Comparison of ENCODE assay signal across 8 cellular contexts in genomic region chr19:38862321-38863059, GRCh38. TPM values are rescaled to one million over a fixed set of nuclear protein-coding genes. Genes with fewer than 3 reads are reported as not detected.
DNase-seq lines count a peak whose midpoint lies in the region; ATAC-seq, FAIRE-seq and TF ChIP-seq lines count a peak whose summit lies in the region.

No MANE protein-coding gene starts in this region.

- H3K4me2 ChIP-seq in A549, result no peak overlapping the region

- peaks cover 46 to 50% of the 10 kb centered on the region in 2 donors for H3K4me1 Mint-ChIP-seq in immature natural killer cell
- H3K4me1 Mint-ChIP-seq in activated CD8-positive, alpha-beta memory T cell treated with anti-CD3 and anti-CD28 coated beads, Interleukin-2, amount 10 ng/mL, durations not matched to agents 7 days and 5 days, result peaks cover 41% of the 10 kb centered on the region

- no peak for FAIRE-seq in A549 (lab: Jason Lieb, UNC)
- no peak for FAIRE-seq in GM12891 (lab: Jason Lieb, UNC)

- H3K4me1 ChIP-seq in A549 (peaks cover 28% of the 10 kb centered on the region), Peyer's patch (peaks cover 3 to 33% (median 18%) of the 10 kb centered on the region in 4 donors), ascending aorta (no peaks in the 10 kb centered on the region)

- TF ChIP-seq EP300 in A549 (IDR thresholded peaks at IDR 0.05), result no peak

- no peaks in the 10 kb centered on the region for H3K36me3 Mint-ChIP-seq in immature natural killer cell
- peaks cover 16% of the 10 kb centered on the region for H3K36me3 Mint-ChIP-seq in activated CD8-positive, alpha-beta memory T cell treated with anti-CD3 and anti-CD28 coated beads, Interleukin-2, amount 10 ng/mL, durations not matched to agents 7 days and 5 days

- H3K4me3 Mint-ChIP-seq in immature natural killer cell, result peak overlapping the region in 1 of 5 donors; percentile 58
- H3K4me3 Mint-ChIP-seq in activated CD8-positive, alpha-beta memory T cell treated with anti-CD3 and anti-CD28 coated beads, Interleukin-2, amount 10 ng/mL, durations not matched to agents 7 days and 5 days, result no peak overlapping the region

- H3K9me3 ChIP-seq in A549 (no peaks in the 10 kb centered on the region), Peyer's patch (no peaks in the 10 kb centered on the region), ascending aorta (no peaks in the 10 kb centered on the region)

- 69% methylated on average over 10 of the region's 10 CpGs for WGBS in A549 (ENCODE audit: missing lambda C conversion rate)

- intact Hi-C loops in ascending aorta (cut with DNase I), result no loop called here

- ATAC-seq in A549, result peak; percentile 49 to 51; a peak in 4 of 6 replicates
- no peak for ATAC-seq in activated CD8-positive, alpha-beta memory T cell treated with anti-CD3 and anti-CD28 coated beads, Interleukin-2, amount 10 ng/mL, durations not matched to agents 7 days and 5 days

- H3K4me3 ChIP-seq in A549, result no peak overlapping the region
- H3K4me3 ChIP-seq in Peyer's patch, result no peak overlapping the region
- H3K4me3 ChIP-seq in ascending aorta, result no peak overlapping the region

- H3K36me3 ChIP-seq in Peyer's patch (no peaks in the 10 kb centered on the region), ascending aorta (no peaks in the 10 kb centered on the region)

- no peaks in the 10 kb centered on the region for H3K9me3 Mint-ChIP-seq in immature natural killer cell
- H3K9me3 Mint-ChIP-seq in activated CD8-positive, alpha-beta memory T cell treated with anti-CD3 and anti-CD28 coated beads, Interleukin-2, amount 10 ng/mL, durations not matched to agents 7 days and 5 days (ENCODE audit: low read depth), result no peaks in the 10 kb centered on the region

- TF ChIP-seq CTCF in A549 (IDR thresholded peaks at IDR 0.05) (no peak), Peyer's patch (IDR thresholded peaks at IDR 0.05) (no peak), ascending aorta (IDR thresholded peaks at IDR 0.05) (no peak)

- TF ChIP-seq RAD21 in A549 (conservative IDR thresholded peaks at IDR 0.05 in 1 of 2, IDR thresholded peaks at IDR 0.05 in 1 of 2), result no peak

- peak overlapping the region; percentile 16 to 42; a peak in 5 of 6 replicates for H3K27ac ChIP-seq in A549
- H3K27ac ChIP-seq in Peyer's patch, result peak overlapping the region; percentile 40 to 57 (median 48)
- H3K27ac ChIP-seq in ascending aorta, result no peak overlapping the region

- peaks cover 18 to 24% (median 20%) of the 10 kb centered on the region in 3 donors for H3K27me3 Mint-ChIP-seq in immature natural killer cell (ENCODE audit: low read depth in 3 of 3)
- no peaks in the 10 kb centered on the region for H3K27me3 Mint-ChIP-seq in activated CD8-positive, alpha-beta memory T cell treated with anti-CD3 and anti-CD28 coated beads, Interleukin-2, amount 10 ng/mL, durations not matched to agents 7 days and 5 days

- H3K27me3 ChIP-seq in Peyer's patch (no peaks in the 10 kb centered on the region), ascending aorta (no peaks in the 10 kb centered on the region)

- peak in 1 of 2 experiments; percentile 79 for DNase-seq in A549 (ENCODE audit: low read depth in 1 of 2, low spot score in 1 of 2)
- peak; percentile 76 for DNase-seq in LoVo (ENCODE audit: low spot score)
- DNase-seq in Peyer's patch, result peak in 1 of 3 donors; percentile 70
- no peak for DNase-seq in immature natural killer cell
- DNase-seq in activated CD8-positive, alpha-beta memory T cell treated with anti-CD3 and anti-CD28 coated beads, Interleukin-2, amount 10 ng/mL, durations not matched to agents 7 days and 5 days, result no peak
- DNase-seq in ascending aorta (ENCODE audit: low spot score in 2 of 2), result no peak
- DNase-seq in GM12891 (ENCODE audit: insufficient read length, low spot score), result no peak
- DNase-seq in medulla oblongata (ENCODE audit: extremely low spot score), result no peak

- peak overlapping the region in 4 of 6 donors; percentile 63 to 79 (median 76) for H3K27ac Mint-ChIP-seq in immature natural killer cell
- H3K27ac Mint-ChIP-seq in activated CD8-positive, alpha-beta memory T cell treated with anti-CD3 and anti-CD28 coated beads, Interleukin-2, amount 10 ng/mL, durations not matched to agents 7 days and 5 days, result no peak overlapping the region

- POLR2A ChIA-PET in A549 (lab: Yijun Ruan, JAX), result interaction anchor here (1.0 to 2.7 kb wide), 3 partner anchors 10 to 68 kb away, joined by 3 to 26 read pairs (median 4); partner anchors contain the start of genes HNRNPL and MRPS12

- TF ChIP-seq POLR2A in A549 (IDR thresholded peaks at IDR 0.05; ENCODE audit: low read length) (no peak), Peyer's patch (IDR thresholded peaks at IDR 0.05) (no peak), GM12891 (IDR thresholded peaks at IDR 0.05; ENCODE audit: low read depth, low read length) (no peak)

- CTCF ChIA-PET in A549 (lab: Yijun Ruan, JAX), result interaction anchor here (0.8 to 24.7 kb wide), 9 partner anchors 10 to 460 kb away, joined by 3 to 652 read pairs (median 4); partner anchors contain the start of genes FAM98C, FBXO17, MRPS12 and RINL
- CTCF ChIA-PET in activated CD8-positive, alpha-beta memory T cell treated with anti-CD3 and anti-CD28 coated beads, Interleukin-2, amount 10 ng/mL, durations not matched to agents 7 days and 5 days (lab: Charles Lee), result interaction anchor here (1.4 to 2.9 kb wide), 4 partner anchors 9 to 31 kb away, joined by 6 to 9 read pairs (median 8); partner anchors contain the start of gene ECH1

TF ChIP-seq in A549, 52 proteins besides CTCF, POLR2A, EP300 and RAD21 (continues in another document):
- TF ChIP-seq CEBPB (IDR thresholded peaks at IDR 0.05), result no peak

TF ChIP-seq in GM12891, 5 proteins besides CTCF, POLR2A, EP300 and RAD21 (continues in another document):
- TF ChIP-seq POLR2AphosphoS5 (IDR thresholded peaks at IDR 0.05; ENCODE audit: low read depth, low read length), result no peak

RNA-seq across cellular contexts. Expression of gene HNRNPL, which starts 12.7 kb away (rescaled TPM):
- 440 and 487 TPM in 2 replicates for polyA plus RNA-seq in A549 (2011; rRNA removed)
- polyA plus RNA-seq in A549 (2012; cell fraction: cytosol; rRNA removed), result 346 and 419 TPM in 2 replicates
- 557 and 713 TPM in 2 replicates for polyA plus RNA-seq in A549 (2012; cell fraction: nucleus; rRNA removed)
- 372 to 383 TPM (median 380 TPM) in 3 replicates for polyA plus RNA-seq in A549 (2017; fragmentation: RNase III; extraction: RNeasy Plus Mini Kit Qiagen cat#74134 plus additional on column Dnase treatment)
- 477 and 485 TPM in 2 replicates for polyA minus RNA-seq in A549 (2011; rRNA and poly(A)+ RNA removed)
- total RNA-seq in Peyer's patch, result 100 to 1,000 TPM; 149 to 229 (median 186) TPM
- 10 to 100 TPM; 16.8 to 89.6 (median 69.0) TPM for polyA plus RNA-seq in immature natural killer cell
- 100 to 1,000 TPM; 479 to 611 TPM for total RNA-seq in activated CD8-positive, alpha-beta memory T cell treated with anti-CD3 and anti-CD28 coated beads, Interleukin-2, amount 10 ng/mL, durations not matched to agents 7 days and 5 days
- total RNA-seq in ascending aorta, result 110 TPM
- polyA plus RNA-seq in GM12891 (2012; ENCODE audit: low read depth, missing spikeins), result 305 TPM

RNA-seq across cellular contexts. Expression of gene RINL, which starts 15.6 kb away (rescaled TPM):
- polyA plus RNA-seq in A549 (2011; rRNA removed) (6.3 and 6.6 TPM in 2 replicates), A549 (2017; fragmentation: RNase III; extraction: RNeasy Plus Mini Kit Qiagen cat#74134 plus additional on column Dnase treatment) (2.9 to 3.5 TPM (median 3.1 TPM) in 3 replicates), immature natural killer cell (10 to 100 TPM; 20.3 to 64.9 (median 47.3) TPM)
- polyA plus RNA-seq in A549 (2012; cell fraction: cytosol; rRNA removed), result 3.6 and 3.7 TPM in 2 replicates
- 2.1 and 2.8 TPM in 2 replicates for polyA plus RNA-seq in A549 (2012; cell fraction: nucleus; rRNA removed)
- polyA minus RNA-seq in A549 (2011; rRNA and poly(A)+ RNA removed), result 4.3 and 5.2 TPM in 2 replicates
- total RNA-seq in Peyer's patch (10 to 100 TPM in 1 of 4 donors, 1 to 10 TPM in 3; 4.6 to 22.3 (median 7.2) TPM), ascending aorta (7.0 TPM)
- 10 to 100 TPM; 80.1 to 81.0 TPM for total RNA-seq in activated CD8-positive, alpha-beta memory T cell treated with anti-CD3 and anti-CD28 coated beads, Interleukin-2, amount 10 ng/mL, durations not matched to agents 7 days and 5 days
- polyA plus RNA-seq in GM12891 (2012; ENCODE audit: low read depth, missing spikeins), result 48.2 TPM

RNA-seq across cellular contexts. Expression of gene ECH1, which starts 30.9 kb away (rescaled TPM):
- polyA plus RNA-seq in A549 (2011; rRNA removed) (383 and 431 TPM in 2 replicates), A549 (2017; fragmentation: RNase III; extraction: RNeasy Plus Mini Kit Qiagen cat#74134 plus additional on column Dnase treatment) (393 to 394 TPM (median 394 TPM) in 3 replicates), immature natural killer cell (100 to 1,000 TPM; 243 to 337 (median 327) TPM)
- polyA plus RNA-seq in A549 (2012; cell fraction: cytosol; rRNA removed), result 437 and 495 TPM in 2 replicates
- polyA plus RNA-seq in A549 (2012; cell fraction: nucleus; rRNA removed), result 459 and 460 TPM in 2 replicates
- 166 and 194 TPM in 2 replicates for polyA minus RNA-seq in A549 (2011; rRNA and poly(A)+ RNA removed)
- total RNA-seq in Peyer's patch (100 to 1,000 TPM; 138 to 276 (median 156) TPM), ascending aorta (67.6 TPM)
- 100 to 1,000 TPM; 207 to 214 TPM for total RNA-seq in activated CD8-positive, alpha-beta memory T cell treated with anti-CD3 and anti-CD28 coated beads, Interleukin-2, amount 10 ng/mL, durations not matched to agents 7 days and 5 days
- 276 TPM for polyA plus RNA-seq in GM12891 (2012; ENCODE audit: low read depth, missing spikeins)

RNA-seq across cellular contexts. Expression of gene SIRT2, which starts 36.9 kb away (rescaled TPM):
- 28.6 and 31.5 TPM in 2 replicates for polyA plus RNA-seq in A549 (2011; rRNA removed)
- 32.7 and 36.6 TPM in 2 replicates for polyA plus RNA-seq in A549 (2012; cell fraction: cytosol; rRNA removed)
- polyA plus RNA-seq in A549 (2012; cell fraction: nucleus; rRNA removed), result 57.0 and 61.5 TPM in 2 replicates
- 28.3 to 30.4 TPM (median 30.4 TPM) in 3 replicates for polyA plus RNA-seq in A549 (2017; fragmentation: RNase III; extraction: RNeasy Plus Mini Kit Qiagen cat#74134 plus additional on column Dnase treatment)
- polyA minus RNA-seq in A549 (2011; rRNA and poly(A)+ RNA removed), result 23.2 and 27.7 TPM in 2 replicates
- total RNA-seq in Peyer's patch, result 10 to 100 TPM; 40.4 to 90.9 (median 78.6) TPM
- polyA plus RNA-seq in immature natural killer cell, result 100 to 1,000 TPM in 2 of 3 donors, 10 to 100 TPM in 1; 96.8 to 114 (median 112) TPM
- total RNA-seq in activated CD8-positive, alpha-beta memory T cell treated with anti-CD3 and anti-CD28 coated beads, Interleukin-2, amount 10 ng/mL, durations not matched to agents 7 days and 5 days, result 10 to 100 TPM; 47.1 to 47.8 TPM
- total RNA-seq in ascending aorta, result 53.1 TPM
- polyA plus RNA-seq in GM12891 (2012; ENCODE audit: low read depth, missing spikeins), result 16.2 TPM

RNA-seq across cellular contexts. Expression of gene NFKBIB, which starts 37.3 kb away (rescaled TPM):
- 25.6 and 35.0 TPM in 2 replicates for polyA plus RNA-seq in A549 (2011; rRNA removed)
- polyA plus RNA-seq in A549 (2012; cell fraction: cytosol; rRNA removed), result 106 and 131 TPM in 2 replicates
- 96.5 and 113 TPM in 2 replicates for polyA plus RNA-seq in A549 (2012; cell fraction: nucleus; rRNA removed)
- 56.4 to 61.7 TPM (median 59.5 TPM) in 3 replicates for polyA plus RNA-seq in A549 (2017; fragmentation: RNase III; extraction: RNeasy Plus Mini Kit Qiagen cat#74134 plus additional on column Dnase treatment)
- 10.3 and 10.9 TPM in 2 replicates for polyA minus RNA-seq in A549 (2011; rRNA and poly(A)+ RNA removed)
- 10 to 100 TPM; 12.4 to 27.7 (median 22.8) TPM for total RNA-seq in Peyer's patch
- polyA plus RNA-seq in immature natural killer cell, result 10 to 100 TPM; 10.0 to 31.1 (median 24.0) TPM
- 10 to 100 TPM; 44.7 to 65.7 TPM for total RNA-seq in activated CD8-positive, alpha-beta memory T cell treated with anti-CD3 and anti-CD28 coated beads, Interleukin-2, amount 10 ng/mL, durations not matched to agents 7 days and 5 days
- total RNA-seq in ascending aorta, result 6.3 TPM
- 32.2 TPM for polyA plus RNA-seq in GM12891 (2012; ENCODE audit: low read depth, missing spikeins)

Comparison
In these comparisons a context has a peak if more than half of its experiments do, and no peak if none do; other contexts are left out.
1. H3K27ac ChIP-seq: peak in A549 (2 of 2) and Peyer's patch (4 of 4); none in ascending aorta (0 of 2).